19 cellular contexts compared by ENCODE assay signal in genomic region chr21:37139154-37139553, GRCh38.
A peak's percentile ranks its signal among the peaks of the same experiment; 100 is the strongest.
DNase-seq lines count a peak whose midpoint lies in the region; ATAC-seq, FAIRE-seq and TF ChIP-seq lines count a peak whose summit lies in the region.
"Had no signal": no experiment of that assay in that cellular context is flagged by ENCODE, and none has a peak within 500 bp of the region (broad histone marks: within the 10 kb centered on the region; RNA-seq: fewer than 3 reads in every experiment).

No MANE protein-coding gene starts in this region.

- H3K9me3 ChIP-seq in astrocyte (ENCODE audit: insufficient read depth, low read depth, low read length) = peaks cover 5% of the 10 kb centered on the region
- no peaks in the 10 kb centered on the region for H3K9me3 ChIP-seq in Karpas-422 (ENCODE audit: low read length)
- H3K9me3 ChIP-seq: MG63 had no signal

- no peak overlapping the region for H2AFZ ChIP-seq in astrocyte (ENCODE audit: low read depth, low read length)
- H2AFZ ChIP-seq in Karpas-422 (ENCODE audit: low read length) = no peak overlapping the region

- H3K27me3 ChIP-seq in astrocyte (ENCODE audit: insufficient read depth, low read length) (no peaks in the 10 kb centered on the region), Karpas-422 (ENCODE audit: low read length) (no peaks in the 10 kb centered on the region)
- H3K27me3 ChIP-seq: BLaER1, MG63 had no signal

- H3K27me3 Mint-ChIP-seq in astrocyte (ENCODE audit: low read depth, unreplicated experiment) = no peaks in the 10 kb centered on the region
- no peaks in the 10 kb centered on the region for H3K27me3 Mint-ChIP-seq in progenitor cell of endocrine pancreas

- H3K9me3 Mint-ChIP-seq in astrocyte (ENCODE audit: unreplicated experiment) (peaks cover 4% of the 10 kb centered on the region), progenitor cell of endocrine pancreas (ENCODE audit: low read depth) (peaks cover 18% of the 10 kb centered on the region)

- ATAC-seq in HG03097 (IDR thresholded peaks at IDR 0.05; ENCODE audit: low FRiP score, unreplicated experiment) = no peak
- ATAC-seq: HCT116 had no signal

- H3K9me2 ChIP-seq in Karpas-422 (replicated peaks; ENCODE audit: insufficient read depth, low read length) = no peaks in the 10 kb centered on the region

- no peak overlapping the region for H3K9ac ChIP-seq in astrocyte (ENCODE audit: low read length)
- no peak overlapping the region for H3K9ac ChIP-seq in Karpas-422 (ENCODE audit: low read length)
- H3K9ac ChIP-seq: BLaER1, KMS-11 had no signal

- peak overlapping the region; percentile 21 for H3K4me2 ChIP-seq in astrocyte (ENCODE audit: low read length)
- H3K4me2 ChIP-seq in Karpas-422 (ENCODE audit: low read depth, low read length, poor library complexity, severe bottlenecking) = no peak overlapping the region
- H3K4me2 ChIP-seq: BLaER1, KMS-11 had no signal

- peaks cover 6% of the 10 kb centered on the region for H4K20me1 ChIP-seq in astrocyte (ENCODE audit: insufficient read depth, low read length)
- no peaks in the 10 kb centered on the region for H4K20me1 ChIP-seq in Karpas-422 (ENCODE audit: insufficient read depth, low read depth, low read length)
- H4K20me1 ChIP-seq: BLaER1 had no signal

- H3K4me3 Mint-ChIP-seq in astrocyte (ENCODE audit: unreplicated experiment) (no peak overlapping the region), progenitor cell of endocrine pancreas (ENCODE audit: low read depth) (no peak overlapping the region)

- H3K36me3 ChIP-seq in astrocyte (ENCODE audit: insufficient read depth, low read length) = peaks cover 47% of the 10 kb centered on the region
- peaks cover 58% of the 10 kb centered on the region for H3K36me3 ChIP-seq in Karpas-422 (ENCODE audit: insufficient read depth, low read length)

- peaks cover 13% of the 10 kb centered on the region for H3K4me1 ChIP-seq in astrocyte (ENCODE audit: insufficient read depth, low read length)
- no peaks in the 10 kb centered on the region for H3K4me1 ChIP-seq in Karpas-422 (ENCODE audit: low read length)

- H3K27ac ChIP-seq in astrocyte (ENCODE audit: low read depth, low read length) = peak overlapping the region; percentile 65
- no peak overlapping the region for H3K27ac ChIP-seq in Karpas-422 (ENCODE audit: low read length)
- H3K27ac ChIP-seq: 22Rv1, BLaER1, KMS-11 had no signal

- DNase-seq in NCI-H82 (lab: John Stamatoyannopoulos, UW) (peak; percentile 47), NCI-H82 treated with DMSO at 0.1 percent for 48 hours (lab: John Stamatoyannopoulos, UW; ENCODE audit: unreplicated experiment) (no peak), astrocyte (ENCODE audit: low read depth) (peak; percentile 27), epithelial cell of esophagus (ENCODE audit: low read depth) (peak; percentile 62), progenitor cell of endocrine pancreas (ENCODE audit: low spot score, unreplicated experiment) (no peak), OCI-M1 (lab: John Stamatoyannopoulos, UW) (no peak), Karpas-422 (no peak)
- DNase-seq: DMS 273 treated with DMSO at 0.1 percent for 48 hours, MG63, NCI-H187 treated with DMSO at 0.1 percent for 48 hours, NCI-H2171, NCI-H774, SIG-M5 had no signal

- H3K4me3 ChIP-seq in astrocyte (ENCODE audit: insufficient read depth, low read depth, low read length) (no peak overlapping the region), epithelial cell of esophagus (ENCODE audit: low read length) (no peak overlapping the region), Karpas-422 (ENCODE audit: low read length) (no peak overlapping the region)
- H3K4me3 ChIP-seq: BLaER1, MG63 had no signal

- no peak for FAIRE-seq in astrocyte (lab: Jason Lieb, UNC)
- FAIRE-seq: RCC 7860 had no signal

- H3K36me3 Mint-ChIP-seq in astrocyte (ENCODE audit: low read depth, unreplicated experiment) = peaks cover 41% of the 10 kb centered on the region
- H3K36me3 Mint-ChIP-seq in progenitor cell of endocrine pancreas (ENCODE audit: insufficient read depth) = peaks cover 60% of the 10 kb centered on the region

- TF ChIP-seq CTCF in astrocyte (IDR thresholded peaks at IDR 0.05; ENCODE audit: insufficient read depth, low read depth, low read length) = no peak
- TF ChIP-seq CTCF in epithelial cell of esophagus (IDR thresholded peaks at IDR 0.05; ENCODE audit: insufficient read depth, low read depth, low read length, missing control alignments) = no peak
- no peak for TF ChIP-seq CTCF in progenitor cell of endocrine pancreas (IDR thresholded peaks at IDR 0.05; ENCODE audit: unreplicated experiment)

- H3K79me2 ChIP-seq in astrocyte (ENCODE audit: insufficient read depth, low read length) = no peaks in the 10 kb centered on the region
- 0 out of 2 replicates have a peak, but pooled peaks cover 11% of the 10 kb centered on the region for H3K79me2 ChIP-seq in Karpas-422 (ENCODE audit: low read length)

- H3K27ac Mint-ChIP-seq in astrocyte (ENCODE audit: unreplicated experiment) = peak overlapping the region; percentile 18
- peak overlapping the region; percentile 7 for H3K27ac Mint-ChIP-seq in progenitor cell of endocrine pancreas

- H3K4me1 Mint-ChIP-seq in astrocyte (ENCODE audit: low read depth, unreplicated experiment) (peaks cover 6% of the 10 kb centered on the region), progenitor cell of endocrine pancreas (ENCODE audit: low read depth) (peaks cover 5% of the 10 kb centered on the region)

Comparison
In these comparisons a context has a peak if more than half of its experiments do, and no peak if none do; other contexts are left out.
1. DNase-seq: peak in NCI-H82 (single experiment), astrocyte (single experiment) and epithelial cell of esophagus (single experiment); none in NCI-H82 treated with DMSO at 0.1 percent for 48 hours (single experiment), progenitor cell of endocrine pancreas (single experiment), OCI-M1 (single experiment) and Karpas-422 (single experiment).